16 cellular contexts compared by ENCODE assay signal in genomic region chr10:73819025-73819424, GRCh38. TPM values are rescaled to one million over a fixed set of nuclear protein-coding genes. Genes with fewer than 3 reads are reported as not detected.
DNase-seq lines count a peak whose midpoint lies in the region; ATAC-seq and TF ChIP-seq lines count a peak whose summit lies in the region.
"Had no signal": no experiment of that assay in that cellular context is flagged by ENCODE, and none has a peak within 500 bp of the region (broad histone marks: within the 10 kb centered on the region; RNA-seq: fewer than 3 reads in every experiment).

No MANE protein-coding gene starts in this region.

- TF ChIP-seq CTCF in left ventricle myocardium inferior (IDR thresholded peaks at IDR 0.05; ENCODE audit: borderline replicate concordance) (no peak), neutrophil (IDR thresholded peaks at IDR 0.05) (no peak), upper lobe of right lung (IDR thresholded peaks at IDR 0.05) (no peak)

- peak overlapping the region; percentile 87 for H3K27ac Mint-ChIP-seq in dendritic cell treated with granulocyte-macrophage colony-stimulating factor and Interleukin-4, amounts not matched to agents 40 ng/mL and 50 ng/mL, for 4 days
- H3K27ac Mint-ChIP-seq: stimulated activated naive B cell treated with anti-CD40 and anti-IgM and Interleukin-4, amounts not matched to agents 10 μg/mL and 1 μg/mL and 100 μg/mL, for 72 hours had no signal

- H3K27me3 Mint-ChIP-seq in dendritic cell treated with granulocyte-macrophage colony-stimulating factor and Interleukin-4, amounts not matched to agents 40 ng/mL and 50 ng/mL, for 4 days = no peaks in the 10 kb centered on the region
- H3K27me3 Mint-ChIP-seq: stimulated activated naive B cell treated with anti-CD40 and anti-IgM and Interleukin-4, amounts not matched to agents 10 μg/mL and 1 μg/mL and 100 μg/mL, for 72 hours had no signal

- no peaks in the 10 kb centered on the region for H3K9me3 Mint-ChIP-seq in dendritic cell treated with granulocyte-macrophage colony-stimulating factor and Interleukin-4, amounts not matched to agents 40 ng/mL and 50 ng/mL, for 4 days
- H3K9me3 Mint-ChIP-seq: activated naive CD4-positive, alpha-beta T cell treated with anti-CD3 and anti-CD28 coated beads, Interleukin-2, amount 50 U/mL, for 72 hours; stimulated activated naive B cell treated with anti-CD40 and anti-IgM and Interleukin-4, amounts not matched to agents 10 μg/mL and 1 μg/mL and 100 μg/mL, for 72 hours had no signal

- no peak overlapping the region for H3K4me3 ChIP-seq in left ventricle myocardium inferior
- H3K4me3 ChIP-seq in neutrophil (ENCODE audit: low read depth in 1 of 2, low read length in 1 of 2) = no peak overlapping the region
- H3K4me3 ChIP-seq in upper lobe of right lung = no peak overlapping the region

- ATAC-seq in left ventricle myocardium superior (no peak), upper lobe of right lung (peak; percentile 3), GM21381 (IDR thresholded peaks at IDR 0.05; ENCODE audit: unreplicated experiment) (no peak), GM18858 (IDR thresholded peaks at IDR 0.05; ENCODE audit: unreplicated experiment) (no peak), HG03571 (IDR thresholded peaks at IDR 0.05; ENCODE audit: unreplicated experiment) (no peak)
- ATAC-seq: stimulated activated naive B cell treated with anti-CD40 and anti-IgM and Interleukin-4, amounts not matched to agents 10 μg/mL and 1 μg/mL and 100 μg/mL, for 72 hours had no signal

- DNase-seq in left ventricle myocardium inferior (no peak), left ventricle myocardium superior (no peak), upper lobe of right lung (no peak)
- DNase-seq: activated CD4-positive, CD25-positive, alpha-beta regulatory T cell treated with anti-CD3 and anti-CD28 coated beads, Interleukin-2, amount 50 U/mL, for 72 hours; hippocampal formation; NCI-H1105 treated with DMSO at 0.1 percent for 48 hours; NCI-H2227 treated with DMSO at 0.1 percent for 48 hours; stimulated activated naive B cell treated with anti-CD40 and anti-IgM and Interleukin-4, amounts not matched to agents 10 μg/mL and 1 μg/mL and 100 μg/mL, for 72 hours; T-helper 2 cell had no signal

- peaks cover 48% of the 10 kb centered on the region for H3K36me3 Mint-ChIP-seq in dendritic cell treated with granulocyte-macrophage colony-stimulating factor and Interleukin-4, amounts not matched to agents 40 ng/mL and 50 ng/mL, for 4 days (ENCODE audit: low read depth)
- H3K36me3 Mint-ChIP-seq: activated naive CD4-positive, alpha-beta T cell treated with anti-CD3 and anti-CD28 coated beads, Interleukin-2, amount 50 U/mL, for 72 hours had no signal

- no peaks in the 10 kb centered on the region for H3K9me3 ChIP-seq in left ventricle myocardium inferior (replicated peaks)
- H3K9me3 ChIP-seq in neutrophil = no peaks in the 10 kb centered on the region
- no peaks in the 10 kb centered on the region for H3K9me3 ChIP-seq in upper lobe of right lung
- H3K9me3 ChIP-seq: Caco-2 had no signal

- no peaks in the 10 kb centered on the region for H3K27me3 ChIP-seq in left ventricle myocardium inferior (ENCODE audit: low read depth)
- no peaks in the 10 kb centered on the region for H3K27me3 ChIP-seq in neutrophil
- H3K27me3 ChIP-seq in upper lobe of right lung = no peaks in the 10 kb centered on the region

- H3K4me1 ChIP-seq in left ventricle myocardium inferior (peaks cover 21% of the 10 kb centered on the region), neutrophil (ENCODE audit: control insufficient read depth in 1 of 2, insufficient read depth in 1 of 2, low read depth in 1 of 2, low read length in 1 of 2) (peaks cover 50 to 55% of the 10 kb centered on the region in 2 experiments), upper lobe of right lung (peaks cover 15% of the 10 kb centered on the region)
- H3K4me1 ChIP-seq: Caco-2 had no signal

- H3K4me3 Mint-ChIP-seq in dendritic cell treated with granulocyte-macrophage colony-stimulating factor and Interleukin-4, amounts not matched to agents 40 ng/mL and 50 ng/mL, for 4 days = peak overlapping the region; percentile 13
- H3K4me3 Mint-ChIP-seq: stimulated activated naive B cell treated with anti-CD40 and anti-IgM and Interleukin-4, amounts not matched to agents 10 μg/mL and 1 μg/mL and 100 μg/mL, for 72 hours had no signal

- H3K36me3 ChIP-seq in left ventricle myocardium inferior (peaks cover 32% of the 10 kb centered on the region), neutrophil (peaks cover 93% of the 10 kb centered on the region), upper lobe of right lung (peaks cover 36% of the 10 kb centered on the region)

- H3K27ac ChIP-seq in left ventricle myocardium inferior (replicated peaks) (peak overlapping the region; percentile 42), neutrophil (peak overlapping the region; percentile 81), upper lobe of right lung (peak overlapping the region; percentile 72)

- peaks cover 59% of the 10 kb centered on the region for H3K4me1 Mint-ChIP-seq in dendritic cell treated with granulocyte-macrophage colony-stimulating factor and Interleukin-4, amounts not matched to agents 40 ng/mL and 50 ng/mL, for 4 days (ENCODE audit: low read depth)
- H3K4me1 Mint-ChIP-seq: stimulated activated naive B cell treated with anti-CD40 and anti-IgM and Interleukin-4, amounts not matched to agents 10 μg/mL and 1 μg/mL and 100 μg/mL, for 72 hours had no signal

- intact Hi-C loops in left ventricle myocardium inferior (cut with micrococcal nuclease) (no loop called here), left ventricle myocardium superior (cut with micrococcal nuclease) (no loop called here), upper lobe of right lung (cut with DNase I) (no loop called here)
- intact Hi-C loops in dendritic cell treated with granulocyte-macrophage colony-stimulating factor and Interleukin-4, amounts not matched to agents 40 ng/mL and 50 ng/mL, for 4 days (cut with micrococcal nuclease) = no loop called here

RNA-seq across cellular contexts. Expression of gene NDST2, which starts 7.6 kb away (rescaled TPM):
- total RNA-seq in left ventricle myocardium inferior (11.2 TPM), left ventricle myocardium superior (11.7 TPM), upper lobe of right lung (35.0 TPM)

RNA-seq across cellular contexts. Expression of gene ZSWIM8, which starts 33.6 kb away (rescaled TPM):
- total RNA-seq in left ventricle myocardium inferior (46.2 TPM), left ventricle myocardium superior (53.9 TPM), upper lobe of right lung (117 TPM)

RNA-seq across cellular contexts. Expression of gene CHCHD1, which starts 37.2 kb away (rescaled TPM):
- 27.4 TPM for total RNA-seq in left ventricle myocardium inferior
- 29.2 TPM for total RNA-seq in left ventricle myocardium superior
- 19.4 TPM for total RNA-seq in upper lobe of right lung

RNA-seq across cellular contexts. Expression of gene CAMK2G, which starts 55.3 kb away (rescaled TPM):
- total RNA-seq in left ventricle myocardium inferior (12.5 TPM), left ventricle myocardium superior (11.9 TPM), upper lobe of right lung (36.2 TPM)
